18 cellular contexts compared by ENCODE assay signal in the genomic region with DNA sequence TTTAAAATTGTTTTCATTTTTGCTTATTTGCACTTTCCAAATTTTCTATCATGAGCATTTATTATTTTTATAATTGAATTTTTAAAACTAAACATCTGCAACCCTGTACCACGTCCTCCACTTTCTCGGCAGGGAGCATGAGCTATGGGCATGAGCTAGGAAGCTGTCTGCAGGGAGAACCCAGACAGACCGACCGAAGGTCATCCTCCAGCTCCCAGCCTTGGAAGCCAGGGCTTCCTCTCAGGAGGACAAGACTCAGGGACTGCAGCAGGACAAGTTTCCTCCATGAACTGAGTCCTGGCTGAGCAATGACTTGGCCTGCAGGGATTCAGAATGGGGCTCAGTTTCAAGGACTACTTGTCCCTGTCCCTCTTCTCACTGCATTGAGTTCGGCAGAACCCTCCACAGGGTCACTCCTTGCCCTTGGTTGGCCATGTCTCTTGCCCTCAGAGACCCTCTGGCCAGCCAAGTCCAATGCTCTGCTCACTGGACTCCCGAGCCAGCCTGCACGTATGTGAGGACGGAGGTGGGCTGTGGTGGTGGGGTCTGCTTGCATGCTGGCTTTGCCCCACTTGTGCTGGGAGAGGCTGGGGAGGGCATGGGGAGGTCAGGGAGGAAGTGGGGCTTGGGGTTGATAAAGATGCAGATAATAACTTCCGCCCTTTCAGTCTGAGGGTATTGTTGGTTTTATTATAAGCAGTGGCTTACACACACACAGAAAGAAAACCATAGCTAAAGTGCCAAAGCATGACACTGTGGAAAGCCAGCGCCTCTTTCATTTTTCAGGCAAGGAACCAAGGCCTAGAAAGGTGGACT. TPM values are rescaled to one million over a fixed set of nuclear protein-coding genes. Genes with fewer than 3 reads are reported as not detected.
DNase-seq lines count a peak whose midpoint lies in the region; FAIRE-seq and TF ChIP-seq lines count a peak whose summit lies in the region.
"Had no signal": no experiment of that assay in that cellular context is flagged by ENCODE, and none has a peak within 500 bp of the region (broad histone marks: within the 10 kb centered on the region; RNA-seq: fewer than 3 reads in every experiment).

No MANE protein-coding gene starts in this region.

- H3K36me3 ChIP-seq in KOPT-K1 (ENCODE audit: insufficient read depth, low read length) (no peaks in the 10 kb centered on the region), bronchial epithelial cell (ENCODE audit: control insufficient read depth, insufficient read depth, low read length) (no peaks in the 10 kb centered on the region), trophoblast cell (ENCODE audit: control insufficient read depth in 1 of 2, insufficient read depth in 2 of 2, low read length in 2 of 2) (no peaks in the 10 kb centered on the region), A673 (ENCODE audit: insufficient read depth, low read length, poor library complexity, severe bottlenecking) (no peaks in the 10 kb centered on the region)
- H3K36me3 ChIP-seq: ovary, thoracic aorta had no signal

- no peaks in the 10 kb centered on the region for H3K27me3 ChIP-seq in bronchial epithelial cell (ENCODE audit: control insufficient read depth, insufficient read depth, low read length)
- H3K27me3 ChIP-seq in trophoblast cell (ENCODE audit: insufficient read depth, low read length) = peaks cover 3% of the 10 kb centered on the region
- no peaks in the 10 kb centered on the region for H3K27me3 ChIP-seq in A673 (replicated peaks; ENCODE audit: insufficient read depth, low read depth, low read length, poor library complexity)
- H3K27me3 ChIP-seq: dorsolateral prefrontal cortex, ovary had no signal

- H3K79me2 ChIP-seq in trophoblast cell (ENCODE audit: control insufficient read depth, insufficient read depth, low read length, poor library complexity) = no peaks in the 10 kb centered on the region

- POLR2A ChIA-PET in activated CD4-positive, alpha-beta T cell treated with anti-CD3 and anti-CD28 coated beads, Interleukin-2, amount 10 ng/mL, durations not matched to agents 7 days and 5 days (lab: Charles Lee) = no interaction called here
- POLR2A ChIA-PET in A673 (lab: Charles Lee; ENCODE audit: low non-redundant PET) = no interaction called here

- no peak overlapping the region for H2AFZ ChIP-seq in trophoblast cell (ENCODE audit: insufficient read depth, low read length, poor library complexity)

- peak; percentile 26 for DNase-seq in activated CD4-positive, alpha-beta T cell treated with anti-CD3 and anti-CD28 coated beads, Interleukin-2, amount 10 ng/mL, durations not matched to agents 7 days and 5 days
- no peak for DNase-seq in activated CD4-positive, alpha-beta T cell treated with anti-CD3 and anti-CD28 coated beads for 4 hours
- DNase-seq in bronchial epithelial cell (ENCODE audit: low read depth) (no peak), trophoblast cell (no peak), A673 (ENCODE audit: low spot score) (no peak), type B pancreatic cell (ENCODE audit: extremely low spot score, unreplicated experiment) (no peak), NCI-H1092 treated with DMSO at 0.1 percent for 48 hours (lab: John Stamatoyannopoulos, UW) (no peak)
- DNase-seq: activated CD4-positive, alpha-beta T cell treated with anti-CD3 and anti-CD28 coated beads, Interleukin-2, amount 50 U/mL, for 1 hour; NCI-H1105 treated with DMSO at 0.1 percent for 48 hours; NCI-H446 treated with DMSO at 0.1 percent for 48 hours had no signal

- no peak overlapping the region for H3K27ac Mint-ChIP-seq in activated CD4-positive, alpha-beta T cell treated with anti-CD3 and anti-CD28 coated beads, Interleukin-2, amount 10 ng/mL, durations not matched to agents 7 days and 5 days
- no peak overlapping the region for H3K27ac Mint-ChIP-seq in type B pancreatic cell
- H3K27ac Mint-ChIP-seq: memory B cell had no signal

- H4K91ac ChIP-seq in trophoblast cell (ENCODE audit: low read depth, low read length) = no peak overlapping the region

- peaks cover 19% of the 10 kb centered on the region for H3K4me1 Mint-ChIP-seq in activated CD4-positive, alpha-beta T cell treated with anti-CD3 and anti-CD28 coated beads, Interleukin-2, amount 10 ng/mL, durations not matched to agents 7 days and 5 days
- peaks cover 15% of the 10 kb centered on the region for H3K4me1 Mint-ChIP-seq in type B pancreatic cell (ENCODE audit: unreplicated experiment)
- H3K4me1 Mint-ChIP-seq: memory B cell had no signal

- BruUV-seq in A673 (replicated peaks; lab: Mats Ljungman, UMichigan) = no TSS peak

- WGBS in trophoblast cell (ENCODE audit: extremely low coverage, insufficient coverage, insufficient read length) = no CpG with 5 or more reads among the region's 10 CpGs

- no peaks in the 10 kb centered on the region for H3K79me1 ChIP-seq in trophoblast cell (ENCODE audit: low read length)

- H3K4me3 ChIP-seq in bronchial epithelial cell (ENCODE audit: low read depth, low read length) (no peak overlapping the region), trophoblast cell (ENCODE audit: low read depth, low read length) (peak overlapping the region; percentile 30), A673 (ENCODE audit: low read depth, low read length, poor library complexity, severe bottlenecking) (no peak overlapping the region)
- H3K4me3 ChIP-seq: A549, dorsolateral prefrontal cortex, ovary, thoracic aorta had no signal

- H2AK5ac ChIP-seq in trophoblast cell (ENCODE audit: low read length) = no peak overlapping the region

- TF ChIP-seq CTCF in bronchial epithelial cell (IDR thresholded peaks at IDR 0.05; ENCODE audit: insufficient read depth, low read length, severe bottlenecking) (no peak), A673 (conservative IDR thresholded peaks at IDR 0.05; ENCODE audit: low read depth, low read length) (no peak), type B pancreatic cell (conservative IDR thresholded peaks at IDR 0.05) (no peak)

- CTCF ChIA-PET in activated CD4-positive, alpha-beta T cell treated with anti-CD3 and anti-CD28 coated beads, Interleukin-2, amount 10 ng/mL, durations not matched to agents 7 days and 5 days (lab: Charles Lee) = interaction anchor here (1.0 to 1.4 kb wide), 3 partner anchors 35 to 183 kb away, joined by 3 to 4 read pairs (median 4); no protein-coding TSS in a partner anchor
- CTCF ChIA-PET in A673 (lab: Charles Lee) = no interaction called here

- H2BK120ac ChIP-seq in trophoblast cell (ENCODE audit: insufficient read depth, low read length, poor library complexity) = no peak overlapping the region

- intact Hi-C loops in A673 (cut with micrococcal nuclease; ENCODE audit: unreplicated experiment) = no loop called here

- no peak overlapping the region for H3K18ac ChIP-seq in trophoblast cell (ENCODE audit: low read length)

- H3K27me3 Mint-ChIP-seq in activated CD4-positive, alpha-beta T cell treated with anti-CD3 and anti-CD28 coated beads, Interleukin-2, amount 10 ng/mL, durations not matched to agents 7 days and 5 days = peaks cover 28% of the 10 kb centered on the region
- H3K27me3 Mint-ChIP-seq in type B pancreatic cell = peaks cover 3% of the 10 kb centered on the region

- H3K27ac ChIP-seq in KOPT-K1 (ENCODE audit: low read depth, low read length, poor library complexity, severe bottlenecking) = peak overlapping the region; percentile 43
- H3K27ac ChIP-seq in trophoblast cell (ENCODE audit: low read depth, low read length) = no peak overlapping the region
- H3K27ac ChIP-seq in A673 (ENCODE audit: low read depth, low read length, poor library complexity, severe bottlenecking) = no peak overlapping the region
- H3K27ac ChIP-seq: A549, dorsolateral prefrontal cortex, ovary, thoracic aorta had no signal

- H2BK12ac ChIP-seq in trophoblast cell (ENCODE audit: low read length) = no peak overlapping the region

- no peak overlapping the region for H3K14ac ChIP-seq in trophoblast cell (ENCODE audit: low read length)

- H4K8ac ChIP-seq in trophoblast cell (ENCODE audit: low read depth, low read length) = no peak overlapping the region

- H3K9ac ChIP-seq in trophoblast cell (ENCODE audit: low read length) = no peak overlapping the region

- no peaks in the 10 kb centered on the region for H3K4me1 ChIP-seq in trophoblast cell (ENCODE audit: control insufficient read depth in 1 of 2, insufficient read depth in 2 of 2, low read length in 2 of 2)
- no peaks in the 10 kb centered on the region for H3K4me1 ChIP-seq in A673 (ENCODE audit: insufficient read depth, low read length, poor library complexity, severe bottlenecking)

- H3K4ac ChIP-seq in trophoblast cell (ENCODE audit: low read depth, low read length) = no peak overlapping the region

- H4K12ac ChIP-seq in trophoblast cell (ENCODE audit: low read depth, low read length) = no peak overlapping the region

- H3K9me3 Mint-ChIP-seq in activated CD4-positive, alpha-beta T cell treated with anti-CD3 and anti-CD28 coated beads, Interleukin-2, amount 10 ng/mL, durations not matched to agents 7 days and 5 days = no peaks in the 10 kb centered on the region
- no peaks in the 10 kb centered on the region for H3K9me3 Mint-ChIP-seq in type B pancreatic cell
- H3K9me3 Mint-ChIP-seq: memory B cell had no signal

- H3K4me2 ChIP-seq in trophoblast cell (ENCODE audit: low read length) = no peak overlapping the region
- H3K4me2 ChIP-seq: A549 had no signal

- FAIRE-seq in bronchial epithelial cell (lab: Jason Lieb, UNC) = peak; percentile 72
- FAIRE-seq: A549, D721Med had no signal

- H3K36me3 Mint-ChIP-seq in activated CD4-positive, alpha-beta T cell treated with anti-CD3 and anti-CD28 coated beads, Interleukin-2, amount 10 ng/mL, durations not matched to agents 7 days and 5 days (ENCODE audit: low read depth) = no peaks in the 10 kb centered on the region
- no peaks in the 10 kb centered on the region for H3K36me3 Mint-ChIP-seq in type B pancreatic cell
- H3K36me3 Mint-ChIP-seq: memory B cell had no signal

- H3K23ac ChIP-seq in trophoblast cell (ENCODE audit: low read length) = peak overlapping the region; percentile 31

- H3K9me3 ChIP-seq in KOPT-K1 (ENCODE audit: insufficient read depth, low read length, poor library complexity, severe bottlenecking) (no peaks in the 10 kb centered on the region), trophoblast cell (ENCODE audit: insufficient read depth, low read depth, low read length) (peaks cover 7% of the 10 kb centered on the region), A673 (ENCODE audit: low read depth, low read length, poor library complexity, severe bottlenecking) (no peaks in the 10 kb centered on the region)
- H3K9me3 ChIP-seq: A549, ovary, thoracic aorta had no signal

- no peak overlapping the region for H3K4me3 Mint-ChIP-seq in activated CD4-positive, alpha-beta T cell treated with anti-CD3 and anti-CD28 coated beads, Interleukin-2, amount 10 ng/mL, durations not matched to agents 7 days and 5 days
- no peak overlapping the region for H3K4me3 Mint-ChIP-seq in type B pancreatic cell
- H3K4me3 Mint-ChIP-seq: memory B cell had no signal

- H2BK5ac ChIP-seq in trophoblast cell (ENCODE audit: low read depth, low read length, poor library complexity) = no peak overlapping the region

RNA-seq across cellular contexts. Expression of gene NMUR1, which starts 6.6 kb away (rescaled TPM):
- total RNA-seq in activated CD4-positive, alpha-beta T cell treated with anti-CD3 and anti-CD28 coated beads, Interleukin-2, amount 10 ng/mL, durations not matched to agents 7 days and 5 days = under 1 TPM; 0.47 to 0.60 TPM
- total RNA-seq in bronchial epithelial cell (not detected in 2 replicates), A673 (2021) (not detected in 2 replicates), type B pancreatic cell (ENCODE audit: low replicate concordance) (0.10 TPM in 2 replicates)
- 0.03 TPM in 1 of 2 replicates, not detected in the other for polyA plus RNA-seq in trophoblast cell (2013)
- total RNA-seq: HT-29 had no signal
- polyA plus RNA-seq: A549 had no signal

RNA-seq across cellular contexts. Expression of gene NCL, which starts 59.4 kb away (rescaled TPM):
- total RNA-seq in activated CD4-positive, alpha-beta T cell treated with anti-CD3 and anti-CD28 coated beads, Interleukin-2, amount 10 ng/mL, durations not matched to agents 7 days and 5 days = 100 to 1,000 TPM; 542 to 599 TPM
- total RNA-seq in bronchial epithelial cell (134 and 175 TPM in 2 replicates), A673 (2021) (1,186 and 1,328 TPM in 2 replicates), type B pancreatic cell (ENCODE audit: low replicate concordance) (499 and 709 TPM in 2 replicates)
- polyA plus RNA-seq in trophoblast cell (2013) = 312 and 322 TPM in 2 replicates
